ENCODE assay signal across 1 cellular context in the genomic region with DNA sequence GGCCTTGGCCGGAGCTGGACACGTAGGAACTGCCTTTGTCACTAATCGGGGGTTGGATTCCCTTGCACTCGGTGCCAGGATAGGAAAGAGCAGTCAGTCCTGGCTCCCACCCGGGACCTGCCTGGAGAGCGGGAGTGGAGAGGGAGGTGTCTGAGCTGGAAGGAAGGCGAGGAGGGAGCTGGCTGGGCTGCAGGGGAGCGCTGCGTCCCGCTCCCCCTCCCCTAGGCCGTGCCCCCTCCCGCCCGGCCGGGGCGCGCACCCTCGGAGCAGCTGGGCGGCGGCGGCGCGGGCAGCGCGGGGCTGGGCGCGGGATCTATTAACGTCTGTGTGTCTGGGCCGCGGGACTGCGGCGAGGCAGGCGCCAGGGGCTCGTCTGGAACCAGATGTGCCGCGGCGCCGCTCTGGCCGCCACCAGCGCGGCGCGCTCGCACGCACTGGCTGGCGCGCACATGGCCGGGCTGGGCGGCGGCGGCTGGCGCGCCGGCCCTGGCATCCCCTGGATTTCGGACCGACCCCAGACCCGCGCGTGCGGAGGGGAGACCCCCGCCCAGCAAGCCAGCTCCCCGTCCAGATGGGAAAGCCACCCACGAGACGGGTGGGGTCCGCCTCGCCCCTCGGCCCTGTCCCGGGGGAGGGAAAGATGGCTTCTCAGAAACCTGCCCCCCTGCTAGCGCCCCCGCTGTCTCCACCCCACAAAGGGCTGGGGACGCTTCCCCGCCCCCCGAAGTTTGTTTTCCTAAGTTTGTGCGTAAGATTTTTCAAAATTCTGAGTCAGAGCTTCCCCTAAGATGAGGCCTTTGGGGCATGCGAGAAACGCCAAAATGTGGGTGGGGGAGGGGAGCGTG.
TF ChIP-seq lines count a peak whose summit lies in the region.

No MANE protein-coding gene starts in this region.

TF ChIP-seq in K562, 482 proteins besides CTCF, POLR2A, EP300 and RAD21:
- TF ChIP-seq, protein P1, sequence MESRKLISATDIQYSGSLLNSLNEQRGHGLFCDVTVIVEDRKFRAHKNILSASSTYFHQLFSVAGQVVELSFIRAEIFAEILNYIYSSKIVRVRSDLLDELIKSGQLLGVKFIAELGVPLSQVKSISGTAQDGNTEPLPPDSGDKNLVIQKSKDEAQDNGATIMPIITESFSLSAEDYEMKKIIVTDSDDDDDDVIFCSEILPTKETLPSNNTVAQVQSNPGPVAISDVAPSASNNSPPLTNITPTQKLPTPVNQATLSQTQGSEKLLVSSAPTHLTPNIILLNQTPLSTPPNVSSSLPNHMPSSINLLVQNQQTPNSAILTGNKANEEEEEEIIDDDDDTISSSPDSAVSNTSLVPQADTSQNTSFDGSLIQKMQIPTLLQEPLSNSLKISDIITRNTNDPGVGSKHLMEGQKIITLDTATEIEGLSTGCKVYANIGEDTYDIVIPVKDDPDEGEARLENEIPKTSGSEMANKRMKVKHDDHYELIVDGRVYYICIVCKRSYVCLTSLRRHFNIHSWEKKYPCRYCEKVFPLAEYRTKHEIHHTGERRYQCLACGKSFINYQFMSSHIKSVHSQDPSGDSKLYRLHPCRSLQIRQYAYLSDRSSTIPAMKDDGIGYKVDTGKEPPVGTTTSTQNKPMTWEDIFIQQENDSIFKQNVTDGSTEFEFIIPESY (CRISPR knock-in tag; IDR thresholded peaks at IDR 0.05): peak; percentile 70; the same call in 1 of the 2 replicates
- TF ChIP-seq BRCA1 (IDR thresholded peaks at IDR 0.05) (no peak), BRCA1 (CRISPR knock-in tag; IDR thresholded peaks at IDR 0.05) (no peak)
